8 cellular contexts compared by ENCODE assay signal in genomic region chr2:98463988-98464771, GRCh38. TPM values are rescaled to one million over a fixed set of nuclear protein-coding genes. Genes with fewer than 3 reads are reported as not detected.
DNase-seq lines count a peak whose midpoint lies in the region; ATAC-seq and TF ChIP-seq lines count a peak whose summit lies in the region.

No MANE protein-coding gene starts in this region.

- ATAC-seq in activated CD8-positive, alpha-beta T cell treated with anti-CD3 and anti-CD28 coated beads, Interleukin-2, amount 10 ng/mL, durations not matched to agents 7 days and 5 days, result peak; percentile 34

- peaks cover 7% of the 10 kb centered on the region for H3K36me3 Mint-ChIP-seq in Caco-2 (ENCODE audit: insufficient read depth, unreplicated experiment)
- peaks cover 62% of the 10 kb centered on the region for H3K36me3 Mint-ChIP-seq in activated CD8-positive, alpha-beta T cell treated with anti-CD3 and anti-CD28 coated beads, Interleukin-2, amount 10 ng/mL, durations not matched to agents 7 days and 5 days (ENCODE audit: low read depth)

- H3K36me3 ChIP-seq in Caco-2 (ENCODE audit: control insufficient read depth, insufficient read depth, low read length) (no peaks in the 10 kb centered on the region), muscle layer of duodenum (ENCODE audit: control insufficient read depth in 1 of 2, insufficient read depth in 2 of 2, low read length in 2 of 2) (no peaks in the 10 kb centered on the region), uterus (no peaks in the 10 kb centered on the region), vagina (no peaks in the 10 kb centered on the region)

- H3K27ac Mint-ChIP-seq in Caco-2 (ENCODE audit: unreplicated experiment), result peak overlapping the region; percentile 35
- peak overlapping the region; percentile 94 for H3K27ac Mint-ChIP-seq in activated CD8-positive, alpha-beta T cell treated with anti-CD3 and anti-CD28 coated beads, Interleukin-2, amount 10 ng/mL, durations not matched to agents 7 days and 5 days

- no peak overlapping the region for H3K4me3 ChIP-seq in Caco-2 (ENCODE audit: low read depth, low read length)
- H3K4me3 ChIP-seq in muscle layer of duodenum (ENCODE audit: low read depth in 1 of 2, low read length in 2 of 2), result no peak overlapping the region
- H3K4me3 ChIP-seq in uterus, result no peak overlapping the region
- no peak overlapping the region for H3K4me3 ChIP-seq in vagina

- no peak overlapping the region for H3K4me3 Mint-ChIP-seq in Caco-2 (ENCODE audit: unreplicated experiment)
- H3K4me3 Mint-ChIP-seq in activated CD8-positive, alpha-beta T cell treated with anti-CD3 and anti-CD28 coated beads, Interleukin-2, amount 10 ng/mL, durations not matched to agents 7 days and 5 days, result peak overlapping the region; percentile 73

- H3K9me3 ChIP-seq in Caco-2, result no peaks in the 10 kb centered on the region
- no peaks in the 10 kb centered on the region for H3K9me3 ChIP-seq in muscle layer of duodenum (ENCODE audit: control insufficient read depth in 1 of 2, low read length in 2 of 2)
- no peaks in the 10 kb centered on the region for H3K9me3 ChIP-seq in uterus
- no peaks in the 10 kb centered on the region for H3K9me3 ChIP-seq in vagina

- H3K4me1 ChIP-seq in Caco-2 (peaks cover 14% of the 10 kb centered on the region), muscle layer of duodenum (ENCODE audit: control insufficient read depth in 1 of 2, insufficient read depth in 2 of 2, low read length in 2 of 2) (peaks cover 12 to 68% of the 10 kb centered on the region in 2 donors), uterus (no peaks in the 10 kb centered on the region), vagina (peaks cover 55% of the 10 kb centered on the region)

- in situ Hi-C loops in KBM-7 (cut with MboI; ENCODE audit: low pct_unique_long_range_greater_than_20kb, low sequenced_read_pairs), result no loop called here

- H3K27me3 Mint-ChIP-seq in Caco-2 (ENCODE audit: insufficient read depth, unreplicated experiment), result no peaks in the 10 kb centered on the region
- no peaks in the 10 kb centered on the region for H3K27me3 Mint-ChIP-seq in activated CD8-positive, alpha-beta T cell treated with anti-CD3 and anti-CD28 coated beads, Interleukin-2, amount 10 ng/mL, durations not matched to agents 7 days and 5 days (ENCODE audit: low read depth)

- no peak for TF ChIP-seq POLR2A in uterus (IDR thresholded peaks at IDR 0.05)
- no peak for TF ChIP-seq POLR2A in vagina (IDR thresholded peaks at IDR 0.05)

- POLR2A ChIA-PET in Caco-2 (lab: Charles Lee), result no interaction called here
- POLR2A ChIA-PET in activated CD8-positive, alpha-beta T cell treated with anti-CD3 and anti-CD28 coated beads, Interleukin-2, amount 10 ng/mL, durations not matched to agents 7 days and 5 days (lab: Charles Lee), result interaction anchor here (0.6 to 4.3 kb wide), 18 partner anchors 9 to 751 kb away, joined by 3 to 45 read pairs (median 4); partner anchors contain the start of gene ZAP70

- H3K27me3 ChIP-seq in Caco-2 (replicated peaks; ENCODE audit: control insufficient read depth, insufficient read depth, low read length) (no peaks in the 10 kb centered on the region), muscle layer of duodenum (ENCODE audit: low read depth, low read length) (no peaks in the 10 kb centered on the region), uterus (no peaks in the 10 kb centered on the region), vagina (no peaks in the 10 kb centered on the region)

- H3K4me1 Mint-ChIP-seq in Caco-2 (ENCODE audit: low read depth, unreplicated experiment), result peaks cover 14% of the 10 kb centered on the region
- peaks cover 93% of the 10 kb centered on the region for H3K4me1 Mint-ChIP-seq in activated CD8-positive, alpha-beta T cell treated with anti-CD3 and anti-CD28 coated beads, Interleukin-2, amount 10 ng/mL, durations not matched to agents 7 days and 5 days (ENCODE audit: low read depth)

- CTCF ChIA-PET in Caco-2 (lab: Charles Lee), result no interaction called here
- CTCF ChIA-PET in activated CD8-positive, alpha-beta T cell treated with anti-CD3 and anti-CD28 coated beads, Interleukin-2, amount 10 ng/mL, durations not matched to agents 7 days and 5 days (lab: Charles Lee), result interaction anchor here (0.6 to 6.6 kb wide), 21 partner anchors 8 to 750 kb away, joined by 3 to 53 read pairs (median 4); partner anchors contain the start of gene ZAP70

- H3K9me3 Mint-ChIP-seq in Caco-2 (ENCODE audit: unreplicated experiment), result no peaks in the 10 kb centered on the region
- peaks cover 6% of the 10 kb centered on the region for H3K9me3 Mint-ChIP-seq in activated CD8-positive, alpha-beta T cell treated with anti-CD3 and anti-CD28 coated beads, Interleukin-2, amount 10 ng/mL, durations not matched to agents 7 days and 5 days (ENCODE audit: insufficient read depth)

- H3K27ac ChIP-seq in muscle layer of duodenum (ENCODE audit: low read length) (peak overlapping the region; percentile 79), uterus (no peak overlapping the region), vagina (no peak overlapping the region)

- intact Hi-C loops in Caco-2 (cut with micrococcal nuclease; ENCODE audit: unreplicated experiment), result no loop called here
- intact Hi-C loops in uterus (cut with DNase I; ENCODE audit: low total_unique reads), result no loop called here
- intact Hi-C loops in vagina (cut with DNase I), result no loop called here

- DNase-seq in Caco-2, result no peak
- peak; percentile 82 for DNase-seq in KBM-7
- peak; percentile 79 for DNase-seq in activated CD8-positive, alpha-beta T cell treated with anti-CD3 and anti-CD28 coated beads, Interleukin-2, amount 10 ng/mL, durations not matched to agents 7 days and 5 days
- DNase-seq in uterus, result no peak
- no peak for DNase-seq in LoVo (ENCODE audit: low spot score)
- DNase-seq in NCI-H1417 treated with DMSO at 0.1 percent for 48 hours (lab: John Stamatoyannopoulos, UW), result no peak
- DNase-seq in vagina (ENCODE audit: extremely low spot score in 2 of 2), result no peak

- no peak for TF ChIP-seq CTCF in Caco-2 (IDR thresholded peaks at IDR 0.05; ENCODE audit: insufficient read depth in 1 of 2, low read depth in 1 of 2, low read length in 1 of 2, severe bottlenecking in 1 of 2, unreplicated experiment in 1 of 2)
- no peak for TF ChIP-seq CTCF in uterus (IDR thresholded peaks at IDR 0.05)
- no peak for TF ChIP-seq CTCF in vagina (IDR thresholded peaks at IDR 0.05)

- no TSS peak for BruUV-seq in Caco-2 (replicated peaks; lab: Mats Ljungman, UMichigan)

RNA-seq across cellular contexts. Expression of gene INPP4A, which starts 19.5 kb away (rescaled TPM):
- 24.9 and 26.3 TPM in 2 replicates for total RNA-seq in Caco-2 (2022)
- total RNA-seq in activated CD8-positive, alpha-beta T cell treated with anti-CD3 and anti-CD28 coated beads, Interleukin-2, amount 10 ng/mL, durations not matched to agents 7 days and 5 days, result 100 to 1,000 TPM; 152 to 157 TPM
- 10 to 100 TPM in 3 of 4 donors, 1 to 10 TPM in 1; 8.7 to 40.2 (median 35.2) TPM for total RNA-seq in uterus
- 38.1 TPM for total RNA-seq in vagina

Comparison
In these comparisons a context has a peak if more than half of its experiments do, and no peak if none do; other contexts are left out.
1. DNase-seq: peak in KBM-7 (single experiment) and activated CD8-positive, alpha-beta T cell treated with anti-CD3 and anti-CD28 coated beads, Interleukin-2, amount 10 ng/mL, durations not matched to agents 7 days and 5 days (single experiment); none in Caco-2 (0 of 2), uterus (0 of 2), LoVo (single experiment), NCI-H1417 treated with DMSO at 0.1 percent for 48 hours (single experiment) and vagina (0 of 2).